ENCODE assay signal across 12 cellular contexts in the genomic region with DNA sequence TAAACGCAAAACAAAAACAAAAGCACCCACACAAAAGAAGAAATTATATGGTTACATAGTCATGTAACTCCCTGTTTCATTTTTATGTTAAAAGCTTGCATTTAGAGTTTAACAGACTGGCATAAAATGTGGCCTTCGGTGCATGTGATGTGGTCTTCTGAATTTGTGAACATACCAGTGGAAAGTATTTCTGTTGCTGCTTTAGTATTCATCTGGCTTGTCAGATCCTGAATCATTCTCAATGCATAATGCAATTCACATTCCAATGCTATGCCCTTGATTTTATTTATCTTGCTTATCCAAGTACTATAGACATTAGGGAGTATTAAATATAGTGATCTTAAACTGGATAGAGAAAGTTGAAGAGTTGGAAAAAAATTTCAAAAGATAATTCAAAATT.
DNase-seq lines count a peak whose midpoint lies in the region; ATAC-seq and TF ChIP-seq lines count a peak whose summit lies in the region.
"Had no signal": no experiment of that assay in that cellular context is flagged by ENCODE, and none has a peak within 500 bp of the region (broad histone marks: within the 10 kb centered on the region; RNA-seq: fewer than 3 reads in every experiment).

No MANE protein-coding gene starts in this region.

- intact Hi-C loops in mammary epithelial cell (cut with micrococcal nuclease): loop anchor here (10.0 kb wide), 1 partner anchor 742 kb away; the partner anchor contains the start of gene ZNF608
- intact Hi-C loops in transverse colon (cut with DNase I; ENCODE audit: low total_unique reads): loop anchor here (5.0 kb wide), 1 partner anchor 744 kb away; no protein-coding TSS in a partner anchor
- intact Hi-C loops in psoas muscle (cut with DNase I): loop anchor here in 1 of 2 donors (10.0 kb wide), 1 partner anchor 582 kb away; no protein-coding TSS in a partner anchor

- TF ChIP-seq CTCF in mammary epithelial cell (conservative IDR thresholded peaks at IDR 0.05 in 1 of 2, IDR thresholded peaks at IDR 0.05 in 1 of 2; ENCODE audit: extremely low read depth in 1 of 2, insufficient read depth in 1 of 2, low read depth in 1 of 2, low read length in 2 of 2) (no peak), transverse colon (IDR thresholded peaks at IDR 0.05) (no peak), psoas muscle (IDR thresholded peaks at IDR 0.05) (no peak)

- H3K27ac ChIP-seq in HUES6 (ENCODE audit: low read depth, low read length) (0 out of 2 replicates have a peak overlapping the region, but pooled peaks have one; percentile 58), mammary epithelial cell (ENCODE audit: insufficient read depth, low read depth, low read length) (peak overlapping the region; percentile 97), transverse colon (peak overlapping the region; percentile 17 to 91 (median 90)), psoas muscle (no peak overlapping the region)

- DNase-seq in mammary epithelial cell (peak; percentile 61), glomerular visceral epithelial cell (ENCODE audit: extremely low spot score) (peak; percentile 44), transverse colon (no peak), left lobe of liver (ENCODE audit: low spot score) (no peak), psoas muscle (no peak)
- no peak for DNase-seq in effector CD8-positive, alpha-beta T cell (lab: John Stamatoyannopoulos, UW)
- DNase-seq: activated CD4-positive, CD25-positive, alpha-beta regulatory T cell; MV-4-11; NCI-H524; stimulated activated CD4-positive, alpha-beta T cell treated with anti-CD3 and anti-CD28 coated beads, Interleukin-12 subunit alpha, Interleukin-12 subunit beta, amount 100 ng/mL, for 4 hours had no signal

- peak overlapping the region; percentile 36 for H2AFZ ChIP-seq in mammary epithelial cell (ENCODE audit: low read depth, low read length)

- TF ChIP-seq EP300 in transverse colon (IDR thresholded peaks at IDR 0.05; ENCODE audit: low read depth): no peak

- H3K9me3 ChIP-seq in HUES6 (ENCODE audit: control insufficient read depth, insufficient read depth, low read depth, low read length): no peaks in the 10 kb centered on the region
- no peaks in the 10 kb centered on the region for H3K9me3 ChIP-seq in mammary epithelial cell (replicated peaks; ENCODE audit: insufficient read depth, low read length)
- no peaks in the 10 kb centered on the region for H3K9me3 ChIP-seq in transverse colon
- no peaks in the 10 kb centered on the region for H3K9me3 ChIP-seq in psoas muscle

- no peak overlapping the region for H3K4me3 ChIP-seq in HUES6 (ENCODE audit: low read depth, low read length)
- H3K4me3 ChIP-seq in mammary epithelial cell (replicated peaks in 1 of 3; ENCODE audit: insufficient read depth in 1 of 3, low read depth in 2 of 3, low read length in 3 of 3): no peak overlapping the region
- no peak overlapping the region for H3K4me3 ChIP-seq in transverse colon
- no peak overlapping the region for H3K4me3 ChIP-seq in psoas muscle

- no peaks in the 10 kb centered on the region for H4K20me1 ChIP-seq in mammary epithelial cell (ENCODE audit: insufficient read depth, low read length)

- no peaks in the 10 kb centered on the region for H3K36me3 ChIP-seq in HUES6 (ENCODE audit: control insufficient read depth, insufficient read depth, low read length)
- H3K36me3 ChIP-seq in mammary epithelial cell (ENCODE audit: insufficient read depth, low read length): no peaks in the 10 kb centered on the region
- no peaks in the 10 kb centered on the region for H3K36me3 ChIP-seq in transverse colon
- no peaks in the 10 kb centered on the region for H3K36me3 ChIP-seq in psoas muscle (ENCODE audit: insufficient read depth in 1 of 2, low read depth in 1 of 2)

- no TSS peak for BruUV-seq in mammary epithelial cell (replicated peaks; lab: Mats Ljungman, UMichigan)

- H3K9ac ChIP-seq in HUES6 (ENCODE audit: low read length) (no peak overlapping the region), mammary epithelial cell (ENCODE audit: insufficient read depth, low read length) (no peak overlapping the region)

- in situ Hi-C loops in mammary epithelial cell (cut with MboI; ENCODE audit: low sequenced_read_pairs in 2 of 2) (no loop called here), transverse colon (cut with MboI; ENCODE audit: low pct_ligation_motif_present in 1 of 4, low pct_unique_long_range_greater_than_20kb in 1 of 4, low sequenced_read_pairs in 3 of 4) (no loop called here)

- TF ChIP-seq POLR2A in transverse colon (IDR thresholded peaks at IDR 0.05): no peak

- H3K27me3 ChIP-seq in HUES6 (ENCODE audit: control insufficient read depth, insufficient read depth, low read length) (no peaks in the 10 kb centered on the region), mammary epithelial cell (ENCODE audit: insufficient read depth, low read length) (no peaks in the 10 kb centered on the region), transverse colon (no peaks in the 10 kb centered on the region), psoas muscle (ENCODE audit: insufficient read depth in 3 of 3, low read length in 2 of 3) (no peaks in the 10 kb centered on the region)

- 76% methylated on average over 2 of the region's 2 CpGs for WGBS in mammary epithelial cell (ENCODE audit: low coverage, missing lambda C conversion rate)
- 79 to 88% methylated on average over 2 of the region's 2 CpGs for WGBS in transverse colon (ENCODE audit: low coverage in 1 of 2), 2 donors
- WGBS in psoas muscle, 3 donors: 72 to 85% (median 78%) methylated on average over 2 of the region's 2 CpGs

- H3K4me1 ChIP-seq in HUES6 (ENCODE audit: control insufficient read depth, insufficient read depth, low read length) (peaks cover 35% of the 10 kb centered on the region), mammary epithelial cell (ENCODE audit: insufficient read depth, low read length) (peaks cover 38% of the 10 kb centered on the region), transverse colon (peaks cover 18 to 31% (median 31%) of the 10 kb centered on the region in 4 donors), psoas muscle (peaks cover 19% of the 10 kb centered on the region)

- peak overlapping the region; percentile 7 for H3K4me2 ChIP-seq in mammary epithelial cell (ENCODE audit: insufficient read depth, low read depth, low read length)

- dilution Hi-C loops in mammary epithelial cell (cut with HindIII; ENCODE audit: low sequenced_read_pairs): no loop called here

- H3K79me2 ChIP-seq in mammary epithelial cell (ENCODE audit: insufficient read depth, low read length): no peaks in the 10 kb centered on the region

- ATAC-seq in left lobe of liver (no peak), psoas muscle (no peak)
- ATAC-seq: activated T-helper 17 cell treated with anti-CD3 and anti-CD28 coated beads, Interleukin-2, amount 50 U/mL, for 72 hours had no signal

- CTCF ChIA-PET in mammary epithelial cell (lab: Charles Lee; ENCODE audit: low non-redundant PET): no interaction called here

Comparison
In these comparisons a context has a peak if more than half of its experiments do, and no peak if none do; other contexts are left out.
1. DNase-seq: peak in mammary epithelial cell (single experiment) and glomerular visceral epithelial cell (single experiment); none in transverse colon (single experiment), effector CD8-positive, alpha-beta T cell (single experiment), left lobe of liver (single experiment) and psoas muscle (0 of 2).